Comparison of ENCODE assay signal across 8 cellular contexts in the genomic region with DNA sequence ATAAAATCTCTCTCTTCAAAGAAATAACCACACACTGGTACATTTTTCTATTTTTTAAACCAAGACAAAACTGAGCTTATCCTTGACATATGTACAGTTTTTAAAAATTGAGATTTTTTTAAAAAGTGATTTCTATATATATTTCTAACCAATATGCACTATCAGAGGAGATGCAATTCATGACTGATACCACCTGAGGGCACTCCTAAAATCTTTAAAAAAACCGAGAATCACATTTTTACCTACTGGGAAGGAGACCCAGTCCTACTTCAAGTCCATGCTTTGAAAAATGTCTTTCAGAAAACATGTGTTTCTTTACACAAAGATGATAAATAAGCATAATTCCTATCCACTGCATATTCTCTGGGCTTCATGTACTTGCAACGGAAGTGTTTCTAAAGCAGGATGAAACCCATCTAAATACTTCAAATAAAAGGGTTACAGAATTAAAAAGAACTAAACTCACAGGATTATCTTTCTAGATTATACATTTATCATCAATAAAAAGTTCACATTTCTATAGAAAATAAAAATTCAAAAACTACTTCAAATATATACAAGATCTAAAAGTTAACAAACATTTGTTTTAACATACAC.
DNase-seq lines count a peak whose midpoint lies in the region; ATAC-seq and TF ChIP-seq lines count a peak whose summit lies in the region.

No MANE protein-coding gene starts in this region.

- ATAC-seq in HG03378 (IDR thresholded peaks at IDR 0.05; ENCODE audit: unreplicated experiment), result no peak

- no peaks in the 10 kb centered on the region for H3K36me3 ChIP-seq in Caco-2 (ENCODE audit: control insufficient read depth, insufficient read depth, low read length)
- H3K36me3 ChIP-seq in adrenal gland (replicated peaks in 1 of 2), result no peaks in the 10 kb centered on the region
- H3K36me3 ChIP-seq in vagina, result no peaks in the 10 kb centered on the region

- DNase-seq in Caco-2 (peak in 1 of 2 experiments; percentile 31), adrenal gland (no peak), iris pigment epithelial cell (ENCODE audit: low read depth) (peak; percentile 44), vagina (ENCODE audit: extremely low spot score in 2 of 2) (no peak), NCI-H128 (lab: John Stamatoyannopoulos, UW; ENCODE audit: unreplicated experiment) (no peak), globus pallidus (ENCODE audit: low spot score) (no peak)

- peaks cover 20% of the 10 kb centered on the region for H3K36me3 Mint-ChIP-seq in Caco-2 (ENCODE audit: insufficient read depth, unreplicated experiment)

- POLR2A ChIA-PET in Caco-2 (lab: Charles Lee), result no interaction called here

- peak; percentile 50 for TF ChIP-seq RAD21 in Ishikawa (IDR thresholded peaks at IDR 0.05; ENCODE audit: low read depth)

- H3K9me3 ChIP-seq in Caco-2, result no peaks in the 10 kb centered on the region
- peaks cover 0 to 6% (median 0%) of the 10 kb centered on the region in 3 donors for H3K9me3 ChIP-seq in adrenal gland (replicated peaks in 1 of 3)
- no peaks in the 10 kb centered on the region for H3K9me3 ChIP-seq in vagina

- no peak for TF ChIP-seq EP300 in Ishikawa (IDR thresholded peaks at IDR 0.05; ENCODE audit: borderline replicate concordance)

- CTCF ChIA-PET in Caco-2 (lab: Charles Lee), result interaction anchor here (0.6 kb wide), 1 partner anchor 218 kb away, joined by 3 read pairs; no protein-coding TSS in a partner anchor

- intact Hi-C loops in Caco-2 (cut with micrococcal nuclease; ENCODE audit: unreplicated experiment) (loop anchor here (1.0 to 10.0 kb wide), 4 partner anchors 100 to 420 kb away; partner anchors contain the start of gene ENAH), adrenal gland (cut with DNase I) (loop anchor here in 1 of 2 donors (10.0 kb wide), 1 partner anchor 220 kb away; the partner anchor contains the start of gene SRP9), vagina (cut with DNase I) (no loop called here)

- H3K4me3 ChIP-seq in Caco-2 (ENCODE audit: low read depth, low read length) (no peak overlapping the region), adrenal gland (no peak overlapping the region), vagina (no peak overlapping the region)

- H3K27me3 Mint-ChIP-seq in Caco-2 (ENCODE audit: insufficient read depth, unreplicated experiment), result no peaks in the 10 kb centered on the region

- no TSS peak for BruUV-seq in Caco-2 (replicated peaks; lab: Mats Ljungman, UMichigan)

- H3K27me3 ChIP-seq in Caco-2 (replicated peaks; ENCODE audit: control insufficient read depth, insufficient read depth, low read length) (no peaks in the 10 kb centered on the region), adrenal gland (no peaks in the 10 kb centered on the region), vagina (no peaks in the 10 kb centered on the region)

- no peak for TF ChIP-seq POLR2A in adrenal gland (IDR thresholded peaks at IDR 0.05)
- no peak for TF ChIP-seq POLR2A in vagina (IDR thresholded peaks at IDR 0.05)

- no peaks in the 10 kb centered on the region for H3K4me1 ChIP-seq in Caco-2
- H3K4me1 ChIP-seq in adrenal gland (replicated peaks in 1 of 2), result no peaks in the 10 kb centered on the region
- H3K4me1 ChIP-seq in vagina, result no peaks in the 10 kb centered on the region

- H3K4me3 Mint-ChIP-seq in Caco-2 (ENCODE audit: unreplicated experiment), result no peak overlapping the region

- H3K4me1 Mint-ChIP-seq in Caco-2 (ENCODE audit: low read depth, unreplicated experiment), result no peaks in the 10 kb centered on the region

- H3K27ac ChIP-seq in adrenal gland (no peak overlapping the region), vagina (no peak overlapping the region)

- H3K9me3 Mint-ChIP-seq in Caco-2 (ENCODE audit: unreplicated experiment), result peaks cover 8% of the 10 kb centered on the region

- H3K27ac Mint-ChIP-seq in Caco-2 (ENCODE audit: unreplicated experiment), result no peak overlapping the region

- TF ChIP-seq CTCF in Caco-2 (IDR thresholded peaks at IDR 0.05; ENCODE audit: insufficient read depth in 1 of 2, low read depth in 1 of 2, low read length in 1 of 2, severe bottlenecking in 1 of 2, unreplicated experiment in 1 of 2) (peak; percentile 50 to 56), adrenal gland (IDR thresholded peaks at IDR 0.05) (peak; percentile 24 to 69 (median 57)), vagina (IDR thresholded peaks at IDR 0.05) (peak in 2 of 3 experiments; percentile 42 to 55)

- WGBS in adrenal gland, 4 donors, result 42 to 51% (median 47%) methylated on average over 2 of the region's 2 CpGs

TF ChIP-seq in Ishikawa, 13 proteins besides CTCF, POLR2A, EP300 and RAD21:
- TF ChIP-seq, protein P1, sequence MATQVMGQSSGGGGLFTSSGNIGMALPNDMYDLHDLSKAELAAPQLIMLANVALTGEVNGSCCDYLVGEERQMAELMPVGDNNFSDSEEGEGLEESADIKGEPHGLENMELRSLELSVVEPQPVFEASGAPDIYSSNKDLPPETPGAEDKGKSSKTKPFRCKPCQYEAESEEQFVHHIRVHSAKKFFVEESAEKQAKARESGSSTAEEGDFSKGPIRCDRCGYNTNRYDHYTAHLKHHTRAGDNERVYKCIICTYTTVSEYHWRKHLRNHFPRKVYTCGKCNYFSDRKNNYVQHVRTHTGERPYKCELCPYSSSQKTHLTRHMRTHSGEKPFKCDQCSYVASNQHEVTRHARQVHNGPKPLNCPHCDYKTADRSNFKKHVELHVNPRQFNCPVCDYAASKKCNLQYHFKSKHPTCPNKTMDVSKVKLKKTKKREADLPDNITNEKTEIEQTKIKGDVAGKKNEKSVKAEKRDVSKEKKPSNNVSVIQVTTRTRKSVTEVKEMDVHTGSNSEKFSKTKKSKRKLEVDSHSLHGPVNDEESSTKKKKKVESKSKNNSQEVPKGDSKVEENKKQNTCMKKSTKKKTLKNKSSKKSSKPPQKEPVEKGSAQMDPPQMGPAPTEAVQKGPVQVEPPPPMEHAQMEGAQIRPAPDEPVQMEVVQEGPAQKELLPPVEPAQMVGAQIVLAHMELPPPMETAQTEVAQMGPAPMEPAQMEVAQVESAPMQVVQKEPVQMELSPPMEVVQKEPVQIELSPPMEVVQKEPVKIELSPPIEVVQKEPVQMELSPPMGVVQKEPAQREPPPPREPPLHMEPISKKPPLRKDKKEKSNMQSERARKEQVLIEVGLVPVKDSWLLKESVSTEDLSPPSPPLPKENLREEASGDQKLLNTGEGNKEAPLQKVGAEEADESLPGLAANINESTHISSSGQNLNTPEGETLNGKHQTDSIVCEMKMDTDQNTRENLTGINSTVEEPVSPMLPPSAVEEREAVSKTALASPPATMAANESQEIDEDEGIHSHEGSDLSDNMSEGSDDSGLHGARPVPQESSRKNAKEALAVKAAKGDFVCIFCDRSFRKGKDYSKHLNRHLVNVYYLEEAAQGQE (IDR thresholded peaks at IDR 0.05; ENCODE audit: low read depth), result no peak
- TF ChIP-seq NFIC (IDR thresholded peaks at IDR 0.05) (no peak), EGR1 (IDR thresholded peaks at IDR 0.05) (no peak), TAF1 (IDR thresholded peaks at IDR 0.05; ENCODE audit: low read depth) (no peak), USF1 (IDR thresholded peaks at IDR 0.05) (no peak), CREB1 (IDR thresholded peaks at IDR 0.05; ENCODE audit: low read depth) (no peak), YY1 (IDR thresholded peaks at IDR 0.05; ENCODE audit: low read depth) (no peak), FOXM1 (IDR thresholded peaks at IDR 0.05; ENCODE audit: borderline replicate concordance, low read depth) (no peak), TEAD4 (IDR thresholded peaks at IDR 0.05) (no peak), CEBPB (IDR thresholded peaks at IDR 0.05) (no peak), TCF12 (IDR thresholded peaks at IDR 0.05; ENCODE audit: low read depth) (no peak), ZBTB7A (IDR thresholded peaks at IDR 0.05; ENCODE audit: low read depth) (no peak)
- TF ChIP-seq, protein P2, sequence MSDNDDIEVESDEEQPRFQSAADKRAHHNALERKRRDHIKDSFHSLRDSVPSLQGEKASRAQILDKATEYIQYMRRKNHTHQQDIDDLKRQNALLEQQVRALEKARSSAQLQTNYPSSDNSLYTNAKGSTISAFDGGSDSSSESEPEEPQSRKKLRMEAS (IDR thresholded peaks at IDR 0.05), result no peak
